In the genomic region with DNA sequence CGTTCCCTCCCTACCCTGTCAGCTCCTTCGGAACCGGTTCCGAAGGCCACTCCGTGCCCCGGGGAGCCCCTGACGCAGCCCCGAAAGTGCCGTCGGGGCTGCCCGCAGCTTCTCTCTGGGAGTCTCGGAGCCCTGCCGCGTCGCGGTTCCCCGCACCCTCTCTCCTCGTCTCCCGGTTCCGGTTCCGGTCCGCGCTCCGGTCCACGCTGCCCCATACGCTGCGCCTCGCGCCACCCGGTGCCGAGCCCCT, we compare ENCODE assay signal across 8 cellular contexts. TPM values are rescaled to one million over a fixed set of nuclear protein-coding genes. Genes with fewer than 3 reads are reported as not detected.
DNase-seq lines count a peak whose midpoint lies in the region; ATAC-seq and TF ChIP-seq lines count a peak whose summit lies in the region.

No MANE protein-coding gene starts in this region.

- no peak for DNase-seq in A673 (ENCODE audit: low spot score)
- peak; percentile 47 for DNase-seq in RPMI8226
- no peak for DNase-seq in central memory CD8-positive, alpha-beta T cell (ENCODE audit: low spot score in 2 of 2)
- DNase-seq in lower lobe of right lung = no peak
- no peak for DNase-seq in cerebellar nuclear complex (lab: John Stamatoyannopoulos, UW)
- DNase-seq in effector CD8-positive, alpha-beta T cell (lab: John Stamatoyannopoulos, UW) = no peak

- H3K9me3 ChIP-seq in A673 (ENCODE audit: low read depth, low read length, poor library complexity, severe bottlenecking) (no peaks in the 10 kb centered on the region), lower lobe of right lung (no peaks in the 10 kb centered on the region)

- TF ChIP-seq CTCF in A673 (conservative IDR thresholded peaks at IDR 0.05; ENCODE audit: low read depth, low read length) = no peak
- no peak for TF ChIP-seq CTCF in lower lobe of right lung (IDR thresholded peaks at IDR 0.05)

- H3K4me3 Mint-ChIP-seq in central memory CD8-positive, alpha-beta T cell = peak overlapping the region; percentile 84

- H3K4me3 ChIP-seq in A673 (ENCODE audit: low read depth, low read length, poor library complexity, severe bottlenecking) (peak overlapping the region; percentile 95), lower lobe of right lung (peak overlapping the region; percentile 99)

- ATAC-seq in GM19023 (IDR thresholded peaks at IDR 0.05; ENCODE audit: unreplicated experiment) (peak; percentile 12), lower lobe of right lung (peak; percentile 38 to 61)
- ATAC-seq in central memory CD8-positive, alpha-beta T cell (replicated peaks; ENCODE audit: extremely low read depth, poor library complexity, severe bottlenecking) = peak; percentile 3

- no peaks in the 10 kb centered on the region for H3K9me3 Mint-ChIP-seq in central memory CD8-positive, alpha-beta T cell

- H3K27me3 ChIP-seq in A673 (replicated peaks; ENCODE audit: insufficient read depth, low read depth, low read length, poor library complexity) (no peaks in the 10 kb centered on the region), lower lobe of right lung (ENCODE audit: low read depth) (no peaks in the 10 kb centered on the region)

- peaks cover 60% of the 10 kb centered on the region for H3K4me1 Mint-ChIP-seq in central memory CD8-positive, alpha-beta T cell

- no TSS peak for BruUV-seq in A673 (replicated peaks; lab: Mats Ljungman, UMichigan)

- POLR2A ChIA-PET in A673 (lab: Charles Lee; ENCODE audit: low non-redundant PET) = interaction anchor here (1.0 kb wide), 1 partner anchor 9 kb away, joined by 8 read pairs; the partner anchor contains the start of gene TUT1

- peaks cover 21% of the 10 kb centered on the region for H3K4me1 ChIP-seq in A673 (ENCODE audit: insufficient read depth, low read length, poor library complexity, severe bottlenecking)
- peaks cover 36% of the 10 kb centered on the region for H3K4me1 ChIP-seq in lower lobe of right lung

- H3K36me3 ChIP-seq in A673 (ENCODE audit: insufficient read depth, low read length, poor library complexity, severe bottlenecking) = peaks cover 36% of the 10 kb centered on the region
- peaks cover 58% of the 10 kb centered on the region for H3K36me3 ChIP-seq in lower lobe of right lung

- intact Hi-C loops in A673 (cut with micrococcal nuclease; ENCODE audit: unreplicated experiment) = no loop called here
- intact Hi-C loops in lower lobe of right lung (cut with DNase I) = no loop called here

- CTCF ChIA-PET in A673 (lab: Charles Lee) = interaction anchor here (0.9 to 1.1 kb wide), 2 partner anchors 9 to 11 kb away, joined by 5 to 6 read pairs; partner anchors contain the start of gene TUT1

- H3K27ac ChIP-seq in A673 (ENCODE audit: low read depth, low read length, poor library complexity, severe bottlenecking) = peak overlapping the region; percentile 97
- peak overlapping the region; percentile 99 for H3K27ac ChIP-seq in lower lobe of right lung
- H3K27ac ChIP-seq in temporal lobe (ENCODE audit: low read depth, low read length) = peak overlapping the region; percentile 87

- peaks cover 51% of the 10 kb centered on the region for H3K36me3 Mint-ChIP-seq in central memory CD8-positive, alpha-beta T cell (ENCODE audit: insufficient read depth)

- H3K27ac Mint-ChIP-seq in central memory CD8-positive, alpha-beta T cell (ENCODE audit: low read depth) = peak overlapping the region; percentile 89

- no peaks in the 10 kb centered on the region for H3K27me3 Mint-ChIP-seq in central memory CD8-positive, alpha-beta T cell

RNA-seq across cellular contexts. Expression of gene MTA2, which starts 0.6 kb away (rescaled TPM):
- 241 and 243 TPM in 2 replicates for total RNA-seq in A673 (2021)
- total RNA-seq in lower lobe of right lung = 68.4 TPM
- 83.6 TPM for total RNA-seq in temporal lobe

RNA-seq across cellular contexts. Expression of gene TUT1, which starts 9.7 kb away (rescaled TPM):
- total RNA-seq in A673 (2021) (27.3 and 27.6 TPM in 2 replicates), lower lobe of right lung (15.8 TPM), temporal lobe (6.1 TPM)

RNA-seq across cellular contexts. Expression of gene EML3, which starts 11.5 kb away (rescaled TPM):
- 21.3 and 30.4 TPM in 2 replicates for total RNA-seq in A673 (2021)
- total RNA-seq in lower lobe of right lung = 69.3 TPM
- total RNA-seq in temporal lobe = 4.2 TPM

RNA-seq across cellular contexts. Expression of gene ROM1, which starts 12.0 kb away (rescaled TPM):
- total RNA-seq in A673 (2021) = 1.1 and 1.3 TPM in 2 replicates
- 5.6 TPM for total RNA-seq in lower lobe of right lung
- total RNA-seq in temporal lobe = 1.7 TPM

RNA-seq across cellular contexts. Expression of gene B3GAT3, which starts 20.7 kb away (rescaled TPM):
- total RNA-seq in A673 (2021) (64.7 and 68.2 TPM in 2 replicates), lower lobe of right lung (32.6 TPM), temporal lobe (15.7 TPM)
